In the genomic region with DNA sequence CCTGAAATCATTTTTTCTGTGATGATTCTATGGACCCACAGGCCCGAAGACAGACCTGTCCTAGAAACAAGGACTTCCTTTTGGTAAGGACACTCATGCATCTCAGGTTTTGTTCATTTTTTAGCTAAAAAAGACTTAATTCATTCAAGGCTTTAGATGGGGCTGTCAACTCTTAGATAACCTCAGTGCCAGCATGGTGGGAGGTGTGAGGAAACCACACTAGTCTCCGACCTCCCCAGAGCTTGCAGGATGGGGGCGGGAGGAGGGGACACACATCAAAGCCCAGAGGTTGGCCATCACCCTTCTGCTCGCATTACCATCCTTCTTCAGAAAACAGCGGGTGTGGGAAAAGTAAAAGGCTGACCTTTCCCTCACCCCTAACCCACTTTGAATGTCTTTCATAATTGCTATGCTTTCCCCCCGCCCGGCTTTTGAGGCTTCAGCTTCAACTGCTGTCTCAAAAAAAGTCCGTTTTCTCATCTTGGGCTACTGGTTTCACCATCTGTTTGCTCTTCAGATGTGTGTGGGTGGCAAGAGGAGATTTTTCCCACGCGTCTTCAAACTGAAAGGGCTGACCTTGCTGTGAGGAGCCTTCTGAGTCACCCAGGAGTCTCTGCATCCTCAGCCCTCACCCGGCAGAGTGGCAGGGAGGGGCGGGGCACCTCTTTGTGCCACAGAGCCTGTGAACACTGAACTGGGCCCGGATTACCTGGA, we compare ENCODE assay signal across 9 cellular contexts. TPM values are rescaled to one million over a fixed set of nuclear protein-coding genes. Genes with fewer than 3 reads are reported as not detected.
A peak's percentile ranks its signal among the peaks of the same experiment; 100 is the strongest.
DNase-seq lines count a peak whose midpoint lies in the region; ATAC-seq, FAIRE-seq and TF ChIP-seq lines count a peak whose summit lies in the region.
"Had no signal": no experiment of that assay in that cellular context is flagged by ENCODE, and none has a peak within 500 bp of the region (broad histone marks: within the 10 kb centered on the region; RNA-seq: fewer than 3 reads in every experiment).

No MANE protein-coding gene starts in this region.

- peaks cover 0 to 2% (median 0%) of the 10 kb centered on the region in 5 experiments for H3K9me3 Mint-ChIP-seq in brain

- peak; percentile 99 for FAIRE-seq in GM19239 (lab: Jason Lieb, UNC)
- FAIRE-seq: islet of Langerhans had no signal

- H3K9me2 ChIP-seq in OCI-LY7 (ENCODE audit: insufficient read depth, low read length), result no peaks in the 10 kb centered on the region

- peaks cover 15% of the 10 kb centered on the region for H3K4me1 Mint-ChIP-seq in brain

- no peak overlapping the region for H3K27ac ChIP-seq in OCI-LY7 (ENCODE audit: low read depth, low read length, poor library complexity, severe bottlenecking)

- H3K4me3 ChIP-seq in OCI-LY7 (ENCODE audit: low read depth, low read length, poor library complexity, severe bottlenecking), result no peak overlapping the region

- peak overlapping the region in 3 of 5 experiments; percentile 42 to 83 (median 80) for H3K27ac Mint-ChIP-seq in brain

- TF ChIP-seq CTCF in brain (conservative IDR thresholded peaks at IDR 0.05) (no peak), omental fat pad (IDR thresholded peaks at IDR 0.05) (no peak), OCI-LY7 (conservative IDR thresholded peaks at IDR 0.05; ENCODE audit: low read length) (no peak)

- H3K4me2 ChIP-seq in OCI-LY7 (ENCODE audit: low read length), result no peak overlapping the region

- no peaks in the 10 kb centered on the region for H3K4me1 ChIP-seq in OCI-LY7 (ENCODE audit: insufficient read depth, low read length, poor library complexity, severe bottlenecking)

- ATAC-seq in HG03159 (IDR thresholded peaks at IDR 0.05; ENCODE audit: unreplicated experiment) (peak; percentile 81), omental fat pad (ENCODE audit: low FRiP score) (peak; percentile 71)

- in situ Hi-C loops in ACHN (cut with HindIII; ENCODE audit: low pct_ligation_motif_present, low pct_unique_long_range_greater_than_20kb, low sequenced_read_pairs), result no loop called here

- H4K20me1 ChIP-seq in OCI-LY7 (ENCODE audit: insufficient read depth, low read length), result no peaks in the 10 kb centered on the region

- BruUV-seq in OCI-LY7 (replicated peaks; lab: Mats Ljungman, UMichigan), result no TSS peak

- no peaks in the 10 kb centered on the region for H3K36me3 ChIP-seq in OCI-LY7 (ENCODE audit: insufficient read depth, low read length)

- H2AFZ ChIP-seq in OCI-LY7 (ENCODE audit: low read length), result no peak overlapping the region

- H3K4me3 Mint-ChIP-seq in brain, result peak overlapping the region in 1 of 5 experiments; percentile 56

- no peaks in the 10 kb centered on the region for H3K27me3 Mint-ChIP-seq in brain

- no peaks in the 10 kb centered on the region for H3K9me3 ChIP-seq in OCI-LY7 (ENCODE audit: low read length)

- no peaks in the 10 kb centered on the region for H3K79me2 ChIP-seq in OCI-LY7 (ENCODE audit: insufficient read depth, low read depth, low read length)

- POLR2A ChIA-PET in OCI-LY7 (lab: Charles Lee), result no interaction called here

- intact Hi-C loops in OCI-LY7 (cut with micrococcal nuclease; ENCODE audit: unreplicated experiment), result no loop called here

- CTCF ChIA-PET in OCI-LY7 (lab: Charles Lee; ENCODE audit: unreplicated experiment), result no interaction called here

- no peaks in the 10 kb centered on the region for H3K36me3 Mint-ChIP-seq in brain

- DNase-seq in ACHN (peak; percentile 13), GM19239 (ENCODE audit: insufficient read length, low spot score) (peak; percentile 87), T-helper 9 cell (peak; percentile 57), omental fat pad (ENCODE audit: low spot score) (no peak), OCI-LY7 (ENCODE audit: low spot score) (no peak), putamen (ENCODE audit: low spot score) (no peak)

RNA-seq across cellular contexts. Expression of a gene that starts 27.6 kb away (rescaled TPM):
- not detected for polyA plus RNA-seq in brain (ENCODE audit: insufficient read depth, low read depth, low replicate concordance)
- total RNA-seq in omental fat pad (10 to 100 TPM in 1 of 4 donors, 1 to 10 TPM in 3; 2.5 to 14.7 (median 2.7) TPM), OCI-LY7 (2022) (not detected in 2 replicates)
- total RNA-seq in OCI-LY7 (2014; rRNA removed; shearing (Covaris generic)), result not detected in 2 replicates

RNA-seq across cellular contexts. Expression of a gene that starts 29.3 kb away (rescaled TPM):
- polyA plus RNA-seq in brain (ENCODE audit: insufficient read depth, low read depth, low replicate concordance), result 0.25 TPM
- total RNA-seq in omental fat pad (under 1 TPM in 1 of 4 donors, not detected in 3; 0.24 TPM), OCI-LY7 (2022) (0.32 TPM in 1 of 2 replicates, not detected in the other)
- total RNA-seq in OCI-LY7 (2014; rRNA removed; shearing (Covaris generic)), result not detected in 2 replicates

Comparison
In these comparisons a context has a peak if more than half of its experiments do, and no peak if none do; other contexts are left out.
1. DNase-seq: peak in ACHN (single experiment), GM19239 (single experiment) and T-helper 9 cell (single experiment); none in omental fat pad (single experiment), OCI-LY7 (single experiment) and putamen (single experiment).